15 cellular contexts compared by ENCODE assay signal in genomic region chr5:71836084-71836483, GRCh38.
DNase-seq lines count a peak whose midpoint lies in the region; ATAC-seq, FAIRE-seq and TF ChIP-seq lines count a peak whose summit lies in the region.
"Had no signal": no experiment of that assay in that cellular context is flagged by ENCODE, and none has a peak within 500 bp of the region (broad histone marks: within the 10 kb centered on the region; RNA-seq: fewer than 3 reads in every experiment).

No MANE protein-coding gene starts in this region.

- POLR2A ChIA-PET in Panc1 (lab: Charles Lee) (no interaction called here), endothelial cell of umbilical vein (lab: Charles Lee) (no interaction called here)

- no peak for FAIRE-seq in endothelial cell of umbilical vein (lab: Jason Lieb, UNC)
- FAIRE-seq: frontal cortex had no signal

- H3K4me1 Mint-ChIP-seq in endothelial cell (ENCODE audit: unreplicated experiment) = peaks cover 10% of the 10 kb centered on the region

- TF ChIP-seq CTCF in Panc1 (IDR thresholded peaks at IDR 0.05) (peak; percentile 22; the same call in 1 of the 2 replicates), endothelial cell of umbilical vein (IDR thresholded peaks at IDR 0.05; ENCODE audit: extremely low read depth in 1 of 2, insufficient read depth in 1 of 2, low read depth in 1 of 2, low read length in 2 of 2) (peak in 1 of 2 donors; percentile 25), retinal pigment epithelial cell (conservative IDR thresholded peaks at IDR 0.05; ENCODE audit: low read depth, low read length) (peak; percentile 35), ovary (IDR thresholded peaks at IDR 0.05) (no peak), endothelial cell (IDR thresholded peaks at IDR 0.05; ENCODE audit: unreplicated experiment) (no peak)

- no peaks in the 10 kb centered on the region for H3K9me3 ChIP-seq in Panc1 (ENCODE audit: control insufficient read depth, insufficient read depth, low read depth, low read length)
- no peaks in the 10 kb centered on the region for H3K9me3 ChIP-seq in endothelial cell of umbilical vein (replicated peaks; ENCODE audit: control insufficient read depth, insufficient read depth, low read length)
- H3K9me3 ChIP-seq in ovary = no peaks in the 10 kb centered on the region

- in situ Hi-C loops in Panc1 (cut with HindIII; ENCODE audit: low pct_unique_long_range_greater_than_20kb, low sequenced_read_pairs) = no loop called here

- no peaks in the 10 kb centered on the region for H3K4me1 ChIP-seq in Panc1 (ENCODE audit: control insufficient read depth, insufficient read depth, low read length)
- H3K4me1 ChIP-seq in endothelial cell of umbilical vein (ENCODE audit: control insufficient read depth, extremely low read depth, insufficient read depth, low read length) = no peaks in the 10 kb centered on the region
- H3K4me1 ChIP-seq in ovary (ENCODE audit: insufficient read depth) = no peaks in the 10 kb centered on the region

- H4K20me1 ChIP-seq in endothelial cell of umbilical vein (replicated peaks; ENCODE audit: control insufficient read depth, extremely low read depth, insufficient read depth, low read length) = no peaks in the 10 kb centered on the region

- H3K27me3 ChIP-seq in Panc1 (ENCODE audit: control insufficient read depth, insufficient read depth, low read length) (no peaks in the 10 kb centered on the region; the same call in 1 of the 2 replicates), endothelial cell of umbilical vein (ENCODE audit: control insufficient read depth in 2 of 2, insufficient read depth in 2 of 2, low read length in 2 of 2) (peaks cover 10 to 11% of the 10 kb centered on the region in 2 experiments), ovary (no peaks in the 10 kb centered on the region)

- no peak for ATAC-seq in Panc1
- ATAC-seq: activated T-cell treated with anti-CD3 and anti-CD28 coated beads, Interleukin-2, amount 50 U/mL, for 4 hours had no signal

- H3K4me3 Mint-ChIP-seq in endothelial cell (ENCODE audit: unreplicated experiment) = no peak overlapping the region
- H3K4me3 Mint-ChIP-seq: activated T-cell treated with anti-CD3 and anti-CD28 coated beads, Interleukin-2, amount 50 U/mL, for 4 hours had no signal

- H3K36me3 ChIP-seq in Panc1 (ENCODE audit: control insufficient read depth, insufficient read depth, low read length) (no peaks in the 10 kb centered on the region), endothelial cell of umbilical vein (ENCODE audit: control insufficient read depth in 2 of 2, extremely low read depth in 1 of 2, insufficient read depth in 2 of 2, low read length in 2 of 2) (no peaks in the 10 kb centered on the region), ovary (no peaks in the 10 kb centered on the region)

- no peaks in the 10 kb centered on the region for H3K36me3 Mint-ChIP-seq in endothelial cell (ENCODE audit: low read depth, unreplicated experiment)

- TF ChIP-seq POLR2A in endothelial cell of umbilical vein (IDR thresholded peaks at IDR 0.05; ENCODE audit: low read depth, low read length) (no peak), ovary (IDR thresholded peaks at IDR 0.05) (no peak)

- no peak overlapping the region for H3K27ac Mint-ChIP-seq in endothelial cell (ENCODE audit: unreplicated experiment)

- H3K4me3 ChIP-seq in Panc1 (ENCODE audit: low read depth in 2 of 2, low read length in 2 of 2) (no peak overlapping the region), endothelial cell of umbilical vein (replicated peaks in 1 of 3; ENCODE audit: insufficient read depth in 1 of 3, low read depth in 1 of 3, low read length in 3 of 3) (no peak overlapping the region), retinal pigment epithelial cell (ENCODE audit: low read length) (no peak overlapping the region), ovary (no peak overlapping the region)

- intact Hi-C loops in Panc1 (cut with micrococcal nuclease; ENCODE audit: unreplicated experiment) = no loop called here
- intact Hi-C loops in endothelial cell of umbilical vein (cut with micrococcal nuclease) = loop anchor here (2.0 kb wide), 1 partner anchor 473 kb away; no protein-coding TSS in a partner anchor
- intact Hi-C loops in ovary (cut with DNase I) = no loop called here

- no peak for TF ChIP-seq EP300 in ovary (IDR thresholded peaks at IDR 0.05)

- BruUV-seq in Panc1 (replicated peaks; lab: Mats Ljungman, UMichigan) (no TSS peak), endothelial cell of umbilical vein (replicated peaks; lab: Mats Ljungman, UMichigan) (no TSS peak)

- dilution Hi-C loops in endothelial cell of umbilical vein (cut with MboI; ENCODE audit: extremely low pct_ligation_motif_present, low sequenced_read_pairs) = no loop called here

- no peaks in the 10 kb centered on the region for H3K9me1 ChIP-seq in endothelial cell of umbilical vein (replicated peaks; ENCODE audit: control insufficient read depth, extremely low read depth, insufficient read depth, low read length)

- no peak overlapping the region for H3K9ac ChIP-seq in endothelial cell of umbilical vein (replicated peaks; ENCODE audit: extremely low read depth, insufficient read depth, low read length)

- CTCF ChIA-PET in Panc1 (lab: Charles Lee) = no interaction called here
- CTCF ChIA-PET in endothelial cell of umbilical vein (lab: Charles Lee) = interaction anchor here (0.5 to 3.7 kb wide), 14 partner anchors 9 to 472 kb away, joined by 3 to 27 read pairs (median 4); no protein-coding TSS in a partner anchor

- no peaks in the 10 kb centered on the region for H3K79me2 ChIP-seq in endothelial cell of umbilical vein (ENCODE audit: control insufficient read depth, insufficient read depth, low read length)

- peak; percentile 13 for DNase-seq in NCI-H1694 treated with DMSO at 0.1 percent for 48 hours (lab: John Stamatoyannopoulos, UW)
- DNase-seq in NCI-H1694 (lab: John Stamatoyannopoulos, UW) = no peak
- no peak for DNase-seq in Panc1 (ENCODE audit: low read depth, low spot score)
- peak; percentile 26 for DNase-seq in endothelial cell of umbilical vein (ENCODE audit: low read depth, low spot score)
- no peak for DNase-seq in retinal pigment epithelial cell (ENCODE audit: low read depth)
- DNase-seq in ovary = no peak
- no peak for DNase-seq in retina
- no peak for DNase-seq in endothelial cell (ENCODE audit: low spot score)
- DNase-seq: activated CD4-positive, CD25-positive, alpha-beta regulatory T cell; activated T-cell treated with anti-CD3 and anti-CD28 coated beads, Interleukin-2, amount 50 U/mL, for 4 hours; DMS79 treated with DMSO at 0.1 percent for 48 hours; KG1; NCI-H2227 treated with DMSO at 0.1 percent for 48 hours; stimulated activated CD8-positive, alpha-beta memory T cell treated with anti-CD3 and anti-CD28 coated beads, Interleukin-4, amount 100 ng/mL, for 48 hours had no signal

- H3K9me3 Mint-ChIP-seq in endothelial cell (ENCODE audit: unreplicated experiment) = no peaks in the 10 kb centered on the region
- H3K9me3 Mint-ChIP-seq: activated T-cell treated with anti-CD3 and anti-CD28 coated beads, Interleukin-2, amount 50 U/mL, for 4 hours had no signal

- H3K27me3 Mint-ChIP-seq in endothelial cell (ENCODE audit: unreplicated experiment) = no peaks in the 10 kb centered on the region

- no peak overlapping the region for H2AFZ ChIP-seq in endothelial cell of umbilical vein (ENCODE audit: low read depth, low read length)

- H3K27ac ChIP-seq in Panc1 (ENCODE audit: low read length) = no peak overlapping the region
- H3K27ac ChIP-seq in endothelial cell of umbilical vein (ENCODE audit: insufficient read depth, low read depth, low read length) = no peak overlapping the region
- H3K27ac ChIP-seq in ovary = no peak overlapping the region

- H3K4me2 ChIP-seq in endothelial cell of umbilical vein (ENCODE audit: insufficient read depth, low read length) = no peak overlapping the region

TF ChIP-seq in endothelial cell of umbilical vein, 7 proteins besides CTCF, POLR2A, EP300 and RAD21:
- no peak for TF ChIP-seq MYC (IDR thresholded peaks at IDR 0.05; ENCODE audit: low read depth, low read length)
- TF ChIP-seq GATA2 (IDR thresholded peaks at IDR 0.05; ENCODE audit: insufficient read depth, insufficient read length, low read depth, low read length) = no peak
- no peak for TF ChIP-seq MAX (IDR thresholded peaks at IDR 0.05; ENCODE audit: insufficient read depth, insufficient read length)
- TF ChIP-seq FOS (IDR thresholded peaks at IDR 0.05; ENCODE audit: borderline replicate concordance, insufficient read depth, low read length) = no peak
- no peak for TF ChIP-seq JUN (IDR thresholded peaks at IDR 0.05; ENCODE audit: borderline replicate concordance, insufficient read depth, insufficient read length, low read depth)
- TF ChIP-seq EZH2 (IDR thresholded peaks at IDR 0.05; ENCODE audit: borderline replicate concordance, low read depth, low read length, severe bottlenecking) = no peak
- TF ChIP-seq POLR2AphosphoS5 (IDR thresholded peaks at IDR 0.05; ENCODE audit: insufficient read depth, low read depth, low read length) = no peak

Comparison
In these comparisons a context has a peak if more than half of its experiments do, and no peak if none do; other contexts are left out.
1. DNase-seq: peak in NCI-H1694 treated with DMSO at 0.1 percent for 48 hours (single experiment) and endothelial cell of umbilical vein (single experiment); none in NCI-H1694 (single experiment), Panc1 (single experiment), retinal pigment epithelial cell (single experiment), ovary (0 of 5), retina (single experiment) and endothelial cell (single experiment).
2. CTCF ChIP-seq: peak in Panc1 (single experiment) and retinal pigment epithelial cell (single experiment); none in ovary (0 of 3) and endothelial cell (single experiment).